8 cellular contexts compared by ENCODE assay signal in genomic region chr1:220803401-220804201, GRCh38. TPM values are rescaled to one million over a fixed set of nuclear protein-coding genes. Genes with fewer than 3 reads are reported as not detected.
DNase-seq lines count a peak whose midpoint lies in the region; ATAC-seq, FAIRE-seq and TF ChIP-seq lines count a peak whose summit lies in the region.

No MANE protein-coding gene starts in this region.

- H3K9me3 ChIP-seq in A549 (no peaks in the 10 kb centered on the region), neuronal stem cell (replicated peaks in 1 of 2; ENCODE audit: control insufficient read depth in 2 of 2, insufficient read depth in 1 of 2, low read depth in 1 of 2, low read length in 2 of 2) (no peaks in the 10 kb centered on the region)

- H2AK5ac ChIP-seq in neuronal stem cell (ENCODE audit: low read depth, low read length), result no peak overlapping the region

- no peak overlapping the region for H3K9ac ChIP-seq in neuronal stem cell (ENCODE audit: low read depth, low read length, poor library complexity)

- no peak overlapping the region for H4K8ac ChIP-seq in neuronal stem cell (ENCODE audit: low read depth, low read length)

- no peaks in the 10 kb centered on the region; the same call in 1 of the 2 replicates for H3K27me3 ChIP-seq in GM06990 (replicated peaks; ENCODE audit: control insufficient read depth, insufficient read depth, low read length)
- no peaks in the 10 kb centered on the region for H3K27me3 ChIP-seq in neuronal stem cell (ENCODE audit: control insufficient read depth in 3 of 3, insufficient read depth in 3 of 3, low read depth in 1 of 3, low read length in 3 of 3)

- no peak overlapping the region for H3K4me3 ChIP-seq in A549
- no peak overlapping the region for H3K4me3 ChIP-seq in GM06990 (replicated peaks; ENCODE audit: low read depth, low read length)
- H3K4me3 ChIP-seq in fibroblast of mammary gland (ENCODE audit: control insufficient read depth, low read depth, low read length), result no peak overlapping the region
- no peak overlapping the region for H3K4me3 ChIP-seq in neuronal stem cell (ENCODE audit: low read length in 2 of 2)

- DNase-seq in A549 (ENCODE audit: low read depth in 1 of 2, low spot score in 1 of 2) (peak; percentile 30 to 33), GM06990 (ENCODE audit: extremely low read depth, insufficient read length) (no peak), SK-N-DZ (ENCODE audit: low spot score) (peak; percentile 34), fibroblast of mammary gland (ENCODE audit: low read depth) (peak; percentile 51), neuronal stem cell (ENCODE audit: low spot score) (no peak), NCI-H128 (lab: John Stamatoyannopoulos, UW; ENCODE audit: unreplicated experiment) (no peak)

- H3K36me3 ChIP-seq in GM06990 (ENCODE audit: control insufficient read depth, insufficient read depth, low read length) (no peaks in the 10 kb centered on the region), neuronal stem cell (replicated peaks in 1 of 2; ENCODE audit: control insufficient read depth in 2 of 2, insufficient read depth in 2 of 2, low read length in 2 of 2) (peaks cover 0 to 5% of the 10 kb centered on the region in 2 donors)

- TF ChIP-seq POLR2A in A549 (IDR thresholded peaks at IDR 0.05; ENCODE audit: low read length), result no peak

- TF ChIP-seq CTCF in A549 (IDR thresholded peaks at IDR 0.05) (peak; percentile 89), GM06990 (IDR thresholded peaks at IDR 0.05; ENCODE audit: insufficient read depth, low read length, poor library complexity, severe bottlenecking) (peak; percentile 64), fibroblast of mammary gland (conservative IDR thresholded peaks at IDR 0.05; ENCODE audit: control insufficient read depth, insufficient read depth, low read depth, low read length) (peak; percentile 69)

- no peak overlapping the region for H3K14ac ChIP-seq in neuronal stem cell (ENCODE audit: low read length)

- FAIRE-seq in A549 (lab: Jason Lieb, UNC), result peak; percentile 39

- H3K79me1 ChIP-seq in neuronal stem cell (ENCODE audit: low read depth, low read length), result no peaks in the 10 kb centered on the region

- no peak overlapping the region for H3K18ac ChIP-seq in neuronal stem cell (ENCODE audit: low read length)

- WGBS in A549 (ENCODE audit: missing lambda C conversion rate), result 71% methylated on average over 10 of the region's 10 CpGs
- no CpG with 5 or more reads among the region's 10 CpGs for WGBS in neuronal stem cell (ENCODE audit: extremely low coverage in 2 of 2, insufficient read length in 2 of 2, insufficient replicate concordance in 1 of 2), 2 donors

- no peak overlapping the region for H2BK12ac ChIP-seq in neuronal stem cell (ENCODE audit: low read length)

- H3K23ac ChIP-seq in neuronal stem cell (ENCODE audit: low read depth, low read length, poor library complexity), result no peak overlapping the region

- H3K4me1 ChIP-seq in A549 (no peaks in the 10 kb centered on the region), neuronal stem cell (ENCODE audit: control insufficient read depth in 2 of 2, insufficient read depth in 1 of 2, low read depth in 1 of 2, low read length in 2 of 2) (no peaks in the 10 kb centered on the region)

- ATAC-seq in A549 (peak; percentile 73 to 92; a peak in 4 of 6 replicates), HG03520 (IDR thresholded peaks at IDR 0.05; ENCODE audit: unreplicated experiment) (peak; percentile 57), HG03571 (IDR thresholded peaks at IDR 0.05; ENCODE audit: unreplicated experiment) (no peak)

- peak; percentile 69 to 70 for TF ChIP-seq RAD21 in A549 (conservative IDR thresholded peaks at IDR 0.05 in 1 of 2, IDR thresholded peaks at IDR 0.05 in 1 of 2)

- CTCF ChIA-PET in A549 (lab: Yijun Ruan, JAX), result interaction anchor here (0.6 to 1.9 kb wide), 31 partner anchors 11 to 968 kb away, joined by 3 to 9 read pairs (median 3); no protein-coding TSS in a partner anchor

- H3K27ac ChIP-seq in A549 (no peak overlapping the region), neuronal stem cell (replicated peaks; ENCODE audit: low read length) (no peak overlapping the region)

- H2BK5ac ChIP-seq in neuronal stem cell (ENCODE audit: low read length), result no peak overlapping the region

- TF ChIP-seq EP300 in A549 (IDR thresholded peaks at IDR 0.05), result no peak

- no peak overlapping the region for H2BK120ac ChIP-seq in neuronal stem cell (ENCODE audit: low read depth, low read length)

- H4K91ac ChIP-seq in neuronal stem cell (ENCODE audit: low read depth, low read length, poor library complexity), result no peak overlapping the region

- no peak overlapping the region for H2BK15ac ChIP-seq in neuronal stem cell (ENCODE audit: low read length)

- POLR2A ChIA-PET in A549 (lab: Yijun Ruan, JAX), result no interaction called here

- peak overlapping the region; percentile 1 for H2AFZ ChIP-seq in neuronal stem cell (ENCODE audit: low read length)

- H3K4ac ChIP-seq in neuronal stem cell (ENCODE audit: low read length), result no peak overlapping the region

- H3K4me2 ChIP-seq in A549 (no peak overlapping the region), neuronal stem cell (ENCODE audit: insufficient read depth, low read length, poor library complexity, severe bottlenecking) (no peak overlapping the region)

TF ChIP-seq in A549, 52 proteins besides CTCF, POLR2A, EP300 and RAD21:
- TF ChIP-seq KDM1A (IDR thresholded peaks at IDR 0.05; ENCODE audit: low read depth), result no peak
- TF ChIP-seq SMC3 (IDR thresholded peaks at IDR 0.05), result peak; percentile 66; the same call in 2 of the 3 replicates
TF ChIP-seq in A549: peak in this region for 1.

RNA-seq across cellular contexts. Expression of gene MTARC1, which starts 16.9 kb away (rescaled TPM):
- 9.1 and 9.5 TPM in 2 replicates for polyA plus RNA-seq in A549 (2011; rRNA removed)
- polyA plus RNA-seq in A549 (2012; cell fraction: cytosol; rRNA removed), result 5.3 and 6.1 TPM in 2 replicates
- 3.1 and 3.5 TPM in 2 replicates for polyA plus RNA-seq in A549 (2012; cell fraction: nucleus; rRNA removed)
- 10.1 to 10.9 TPM (median 10.5 TPM) in 3 replicates for polyA plus RNA-seq in A549 (2017; fragmentation: RNase III; extraction: RNeasy Plus Mini Kit Qiagen cat#74134 plus additional on column Dnase treatment)
- polyA minus RNA-seq in A549 (2011; rRNA and poly(A)+ RNA removed), result 3.2 and 4.5 TPM in 2 replicates
- 22.1 and 22.3 TPM in 2 replicates for polyA plus RNA-seq in SK-N-DZ (2014; cell fraction: cytosol; rRNA removed)
- 26.3 and 27.9 TPM in 2 replicates for polyA plus RNA-seq in SK-N-DZ (2014; cell fraction: nucleus; rRNA removed)
- polyA plus RNA-seq in neuronal stem cell (2013, experiment 1 of 2), result 9.6 TPM
- polyA plus RNA-seq in neuronal stem cell (2013, experiment 2 of 2), result 9.9 TPM

RNA-seq across cellular contexts. Expression of gene MTARC2, which starts 55.5 kb away (rescaled TPM):
- polyA plus RNA-seq in A549 (2011; rRNA removed) (17.7 and 18.4 TPM in 2 replicates), A549 (2017; fragmentation: RNase III; extraction: RNeasy Plus Mini Kit Qiagen cat#74134 plus additional on column Dnase treatment) (11.1 to 14.6 TPM (median 13.5 TPM) in 3 replicates)
- polyA plus RNA-seq in A549 (2012; cell fraction: cytosol; rRNA removed), result 7.8 and 10.6 TPM in 2 replicates
- polyA plus RNA-seq in A549 (2012; cell fraction: nucleus; rRNA removed), result 18.3 and 23.4 TPM in 2 replicates
- 4.2 and 7.9 TPM in 2 replicates for polyA minus RNA-seq in A549 (2011; rRNA and poly(A)+ RNA removed)
- polyA plus RNA-seq in SK-N-DZ (2014; cell fraction: cytosol; rRNA removed), result not detected in 2 replicates
- not detected in 2 replicates for polyA plus RNA-seq in SK-N-DZ (2014; cell fraction: nucleus; rRNA removed)
- not detected for polyA plus RNA-seq in neuronal stem cell (2013, experiment 1 of 2)
- not detected for polyA plus RNA-seq in neuronal stem cell (2013, experiment 2 of 2)

Comparison
In these comparisons a context has a peak if more than half of its experiments do, and no peak if none do; other contexts are left out.
1. DNase-seq: peak in A549 (2 of 2), SK-N-DZ (single experiment) and fibroblast of mammary gland (single experiment); none in GM06990 (single experiment), neuronal stem cell (single experiment) and NCI-H128 (single experiment).
2. Peak in every context shown above with its lines, with median percentiles within 50 percentile points of each other: CTCF ChIP-seq.